Comparison of ENCODE assay signal across 20 cellular contexts in genomic region chr4:142324572-142324971, GRCh38.
DNase-seq lines count a peak whose midpoint lies in the region; ATAC-seq and TF ChIP-seq lines count a peak whose summit lies in the region.
"Had no signal": no experiment of that assay in that cellular context is flagged by ENCODE, and none has a peak within 500 bp of the region (broad histone marks: within the 10 kb centered on the region; RNA-seq: fewer than 3 reads in every experiment).

No MANE protein-coding gene starts in this region.

- no peaks in the 10 kb centered on the region for H3K27me3 ChIP-seq in GM23338 (ENCODE audit: insufficient read depth)
- H3K27me3 ChIP-seq: BLaER1 treated with 17β-estradiol and CSF1 and Interleukin-3, amounts not matched to agents 10 nM and 100 nM; Peyer's patch had no signal

- TF ChIP-seq CTCF in GM23338 (conservative IDR thresholded peaks at IDR 0.05; ENCODE audit: low read depth in 2 of 2) (no peak), type B pancreatic cell (conservative IDR thresholded peaks at IDR 0.05) (no peak), GM10248 (IDR thresholded peaks at IDR 0.05; ENCODE audit: control extremely low read depth, extremely low read depth, low read depth, missing control alignments) (no peak)

- no peaks in the 10 kb centered on the region for H3K4me1 ChIP-seq in GM23338 (ENCODE audit: insufficient read depth)
- H3K4me1 ChIP-seq: BLaER1 treated with 17β-estradiol and CSF1 and Interleukin-3, amounts not matched to agents 10 nM and 100 nM; Peyer's patch had no signal

- no peak overlapping the region for H3K4me2 ChIP-seq in GM23338
- H3K4me2 ChIP-seq: BLaER1 treated with 17β-estradiol and CSF1 and Interleukin-3, amounts not matched to agents 10 nM and 100 nM had no signal

- no peaks in the 10 kb centered on the region for H3F3A ChIP-seq in GM23338 (replicated peaks; ENCODE audit: low read depth)

- H3K9me2 ChIP-seq in GM23338 (ENCODE audit: insufficient read depth): peaks cover 3% of the 10 kb centered on the region; the same call in 1 of the 2 replicates

- H3K36me3 ChIP-seq in GM23338 (ENCODE audit: insufficient read depth): no peaks in the 10 kb centered on the region
- H3K36me3 ChIP-seq: BLaER1 treated with 17β-estradiol and CSF1 and Interleukin-3, amounts not matched to agents 10 nM and 100 nM; Peyer's patch had no signal

- H3K27ac Mint-ChIP-seq in GM23338 (no peak overlapping the region), type B pancreatic cell (no peak overlapping the region)
- peak overlapping the region; percentile 15 for H3K27ac Mint-ChIP-seq in T-helper 2 cell treated with Interferon-gamma antibody and Interleukin-4, amounts not matched to agents 5 μg/mL and 100 μg/mL, for 36 hours
- H3K27ac Mint-ChIP-seq: IgD-negative memory B cell had no signal

- no peaks in the 10 kb centered on the region for H4K20me1 ChIP-seq in GM23338 (replicated peaks; ENCODE audit: insufficient read depth)
- H4K20me1 ChIP-seq: BLaER1 treated with 17β-estradiol and CSF1 and Interleukin-3, amounts not matched to agents 10 nM and 100 nM had no signal

- DNase-seq in activated CD4-positive, CD25-positive, alpha-beta regulatory T cell treated with anti-CD3 and anti-CD28 coated beads, Interleukin-2, amount 50 U/mL, for 72 hours: no peak
- DNase-seq in GM23338 (ENCODE audit: low spot score) (peak; percentile 6), type B pancreatic cell (ENCODE audit: extremely low spot score, unreplicated experiment) (no peak), epidermal melanocyte (ENCODE audit: insufficient read length, low spot score) (no peak), GM10248 (ENCODE audit: extremely low spot score) (no peak)
- DNase-seq in T-helper 2 cell treated with Interferon-gamma antibody and Interleukin-4, amounts not matched to agents 5 μg/mL and 100 μg/mL, for 36 hours (ENCODE audit: low spot score): no peak
- DNase-seq: DMS79; foreskin melanocyte; GM23248; left colon; MV-4-11; NCI-H2081 treated with DMSO at 0.1 percent for 48 hours; NCI-H69; Peyer's patch; stimulated activated CD4-positive, alpha-beta T cell treated with anti-CD3 and anti-CD28 coated beads, Interleukin-2, amount 100 ng/mL, for 48 hours had no signal

- H3K36me3 Mint-ChIP-seq in GM23338 (ENCODE audit: low read depth) (no peaks in the 10 kb centered on the region), type B pancreatic cell (no peaks in the 10 kb centered on the region)
- H3K36me3 Mint-ChIP-seq in T-helper 2 cell treated with Interferon-gamma antibody and Interleukin-4, amounts not matched to agents 5 μg/mL and 100 μg/mL, for 36 hours (ENCODE audit: low read depth): peaks cover 51% of the 10 kb centered on the region

- H3K27me3 Mint-ChIP-seq in GM23338 (ENCODE audit: insufficient read depth, low read depth, poor library complexity): peaks cover 2% of the 10 kb centered on the region
- no peaks in the 10 kb centered on the region for H3K27me3 Mint-ChIP-seq in T-helper 2 cell treated with Interferon-gamma antibody and Interleukin-4, amounts not matched to agents 5 μg/mL and 100 μg/mL, for 36 hours (ENCODE audit: low read depth)
- H3K27me3 Mint-ChIP-seq in type B pancreatic cell: no peaks in the 10 kb centered on the region

- H3K4me1 Mint-ChIP-seq in GM23338 (peaks cover 4% of the 10 kb centered on the region; the same call in 2 of the 3 replicates), type B pancreatic cell (ENCODE audit: unreplicated experiment) (no peaks in the 10 kb centered on the region)
- peaks cover 47% of the 10 kb centered on the region for H3K4me1 Mint-ChIP-seq in T-helper 2 cell treated with Interferon-gamma antibody and Interleukin-4, amounts not matched to agents 5 μg/mL and 100 μg/mL, for 36 hours (ENCODE audit: low read depth)
- H3K4me1 Mint-ChIP-seq: IgD-negative memory B cell had no signal

- no peaks in the 10 kb centered on the region for H3K79me2 ChIP-seq in GM23338 (replicated peaks; ENCODE audit: insufficient read depth)

- H3K4me3 Mint-ChIP-seq in GM23338: no peak overlapping the region
- H3K4me3 Mint-ChIP-seq in T-helper 2 cell treated with Interferon-gamma antibody and Interleukin-4, amounts not matched to agents 5 μg/mL and 100 μg/mL, for 36 hours: no peak overlapping the region
- H3K4me3 Mint-ChIP-seq in type B pancreatic cell: no peak overlapping the region
- H3K4me3 Mint-ChIP-seq: IgD-negative memory B cell had no signal

- H3K4me3 ChIP-seq in GM23338: no peak overlapping the region
- H3K4me3 ChIP-seq: BLaER1 treated with 17β-estradiol and CSF1 and Interleukin-3, amounts not matched to agents 10 nM and 100 nM; GM23248; Peyer's patch had no signal

- peak; percentile 46 to 49 for ATAC-seq in activated CD4-positive, CD25-positive, alpha-beta regulatory T cell treated with anti-CD3 and anti-CD28 coated beads, Interleukin-2, amount 50 U/mL, for 24 hours
- ATAC-seq in GM18867 (IDR thresholded peaks at IDR 0.05; ENCODE audit: unreplicated experiment) (peak; percentile 85), GM23338 (peak; percentile 37; the same call in 2 of the 3 replicates)
- ATAC-seq: left colon had no signal

- no peak overlapping the region for H3K27ac ChIP-seq in GM23338 (ENCODE audit: low read depth)
- H3K27ac ChIP-seq: 22Rv1; BLaER1 treated with 17β-estradiol and CSF1 and Interleukin-3, amounts not matched to agents 10 nM and 100 nM; GM23248; Peyer's patch had no signal

- POLR2A ChIA-PET in GM10248 (lab: Yijun Ruan, JAX): no interaction called here

- no peaks in the 10 kb centered on the region for H3K9me3 Mint-ChIP-seq in GM23338
- no peaks in the 10 kb centered on the region for H3K9me3 Mint-ChIP-seq in T-helper 2 cell treated with Interferon-gamma antibody and Interleukin-4, amounts not matched to agents 5 μg/mL and 100 μg/mL, for 36 hours
- H3K9me3 Mint-ChIP-seq in type B pancreatic cell: no peaks in the 10 kb centered on the region

- H2AFZ ChIP-seq in GM23338: peak overlapping the region; percentile 43; the same call in 1 of the 2 replicates
- H2AFZ ChIP-seq: GM23248 had no signal

- CTCF ChIA-PET in GM10248 (lab: Yijun Ruan, JAX): interaction anchor here (1.1 kb wide), 1 partner anchor 11 kb away, joined by 3 read pairs; no protein-coding TSS in a partner anchor

TF ChIP-seq in GM23338, 12 proteins besides CTCF, POLR2A, EP300 and RAD21 (continues in another document):
- no peak for TF ChIP-seq EZH2 (IDR thresholded peaks at IDR 0.05; ENCODE audit: low read depth, unreplicated experiment)
- no peak for TF ChIP-seq JUNB (IDR thresholded peaks at IDR 0.05; ENCODE audit: unreplicated experiment)
- no peak for TF ChIP-seq POLR2AphosphoS5 (IDR thresholded peaks at IDR 0.05; ENCODE audit: low read depth)
- no peak for TF ChIP-seq ZNF114 (CRISPR knock-in tag; IDR thresholded peaks at IDR 0.05)
- TF ChIP-seq ZNF331 (CRISPR knock-in tag; IDR thresholded peaks at IDR 0.05; ENCODE audit: low read depth): no peak
- no peak for TF ChIP-seq REST (IDR thresholded peaks at IDR 0.05; ENCODE audit: unreplicated experiment)
- TF ChIP-seq CREB1 (CRISPR knock-in tag; IDR thresholded peaks at IDR 0.05; ENCODE audit: low read depth): no peak
- no peak for TF ChIP-seq STAT1 (IDR thresholded peaks at IDR 0.05; ENCODE audit: unreplicated experiment)
